ENCODE assay signal across 22 cellular contexts in the genomic region with DNA sequence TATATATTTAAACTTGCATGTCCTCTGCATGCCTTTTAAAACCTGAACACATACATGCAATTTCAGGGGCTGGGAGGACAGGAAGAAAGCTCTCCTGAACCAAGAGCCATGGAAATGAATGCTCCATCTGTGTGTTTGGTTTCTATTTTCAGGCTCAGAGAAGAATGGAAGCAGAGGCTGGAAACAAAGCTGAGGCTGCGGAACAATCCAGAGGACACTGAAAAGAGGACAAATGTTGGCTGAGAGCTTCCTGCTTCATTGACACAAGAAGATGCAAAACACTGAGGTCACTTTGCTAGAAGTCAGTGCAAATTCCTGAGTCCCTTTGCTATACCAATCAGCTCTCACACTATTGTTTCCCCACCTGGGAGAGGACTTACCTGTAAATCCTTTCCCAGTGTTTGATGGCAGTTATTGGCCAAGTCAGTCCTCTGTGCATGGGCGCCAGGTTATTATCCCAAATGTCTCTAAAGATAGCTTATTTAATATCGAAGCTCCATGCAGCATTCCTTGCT. TPM values are rescaled to one million over a fixed set of nuclear protein-coding genes. Genes with fewer than 3 reads are reported as not detected.
"Had no signal": no experiment of that assay in that cellular context is flagged by ENCODE, and none has a peak within 500 bp of the region (broad histone marks: within the 10 kb centered on the region; RNA-seq: fewer than 3 reads in every experiment).

No MANE protein-coding gene starts in this region.

- ATAC-seq: activated CD4-positive, CD25-positive, alpha-beta regulatory T cell treated with anti-CD3 and anti-CD28 coated beads, Interleukin-2, amount 50 U/mL, for 24 hours; activated naive CD8-positive, alpha-beta T cell treated with anti-CD3 and anti-CD28 coated beads, Interleukin-2, amount 50 U/mL, for 24 hours; gastrocnemius medialis; left ventricle myocardium superior; upper lobe of right lung had no signal

- H3K36me3 ChIP-seq: ascending aorta, breast epithelium, gastrocnemius medialis, ovary, sigmoid colon, thoracic aorta, upper lobe of right lung had no signal

- H3K4me3 ChIP-seq: ascending aorta, breast epithelium, gastrocnemius medialis, ovary, sigmoid colon, thoracic aorta, upper lobe of right lung had no signal

- H3K4me3 Mint-ChIP-seq: activated naive CD8-positive, alpha-beta T cell treated with anti-CD3 and anti-CD28 coated beads, Interleukin-2, amount 50 U/mL, for 24 hours; dendritic cell treated with granulocyte-macrophage colony-stimulating factor and Interleukin-4, amounts not matched to agents 40 ng/mL and 50 ng/mL, for 4 days; nephron progenitor cell had no signal

- H3K27ac ChIP-seq: ascending aorta, breast epithelium, epithelial cell of prostate, gastrocnemius medialis, ovary, sigmoid colon, thoracic aorta, upper lobe of right lung had no signal

- H3K9me3 ChIP-seq: ascending aorta, breast epithelium, gastrocnemius medialis, ovary, sigmoid colon, thoracic aorta, upper lobe of right lung had no signal

- H3K27ac Mint-ChIP-seq: activated naive CD8-positive, alpha-beta T cell treated with anti-CD3 and anti-CD28 coated beads, Interleukin-2, amount 50 U/mL, for 24 hours; dendritic cell treated with granulocyte-macrophage colony-stimulating factor and Interleukin-4, amounts not matched to agents 40 ng/mL and 50 ng/mL, for 4 days; nephron progenitor cell had no signal

- DNase-seq: activated CD4-positive, alpha-beta T cell treated with anti-CD3 and anti-CD28 coated beads, Interleukin-2, amount 50 U/mL, for 1 hour; activated naive CD4-positive, alpha-beta T cell treated with Interleukin-2 at 50 U/mL for 16 hours; activated naive CD8-positive, alpha-beta T cell treated with anti-CD3 and anti-CD28 coated beads, Interleukin-2, amount 50 U/mL, for 24 hours; activated T-cell treated with anti-CD3 and anti-CD28 coated beads for 4 hours; effector memory CD4-positive, alpha-beta T cell; gastrocnemius medialis; kidney glomerular epithelial cell; left ventricle myocardium superior; mesenchymal stem cell; nephron progenitor cell; ovary; sigmoid colon; stimulated activated CD4-positive, alpha-beta T cell treated with anti-CD3 and anti-CD28 coated beads, Interleukin-12 subunit alpha, Interleukin-12 subunit beta, amount 100 ng/mL, for 4 hours; stimulated activated CD4-positive, alpha-beta T cell treated with anti-CD3 and anti-CD28 coated beads, Interleukin-2, amount 100 ng/mL, for 24 hours; upper lobe of right lung had no signal

- H3K9me3 Mint-ChIP-seq: activated naive CD8-positive, alpha-beta T cell treated with anti-CD3 and anti-CD28 coated beads, Interleukin-2, amount 50 U/mL, for 24 hours; dendritic cell treated with granulocyte-macrophage colony-stimulating factor and Interleukin-4, amounts not matched to agents 40 ng/mL and 50 ng/mL, for 4 days; nephron progenitor cell had no signal

- H3K4me1 ChIP-seq: breast epithelium had no signal

- H3K27me3 ChIP-seq: ascending aorta, breast epithelium, gastrocnemius medialis, ovary, sigmoid colon, upper lobe of right lung had no signal

RNA-seq across cellular contexts. Expression of a gene that starts 12.7 kb away (rescaled TPM):
- total RNA-seq: ascending aorta, breast epithelium, cerebellum, left ventricle myocardium superior, sigmoid colon, thoracic aorta, upper lobe of right lung had no signal
- polyA plus RNA-seq: ovary, sigmoid colon had no signal

RNA-seq across cellular contexts. Expression of a gene that starts 58.9 kb away (rescaled TPM):
- total RNA-seq: ascending aorta had no signal
